36 cellular contexts compared by ENCODE assay signal in the genomic region with DNA sequence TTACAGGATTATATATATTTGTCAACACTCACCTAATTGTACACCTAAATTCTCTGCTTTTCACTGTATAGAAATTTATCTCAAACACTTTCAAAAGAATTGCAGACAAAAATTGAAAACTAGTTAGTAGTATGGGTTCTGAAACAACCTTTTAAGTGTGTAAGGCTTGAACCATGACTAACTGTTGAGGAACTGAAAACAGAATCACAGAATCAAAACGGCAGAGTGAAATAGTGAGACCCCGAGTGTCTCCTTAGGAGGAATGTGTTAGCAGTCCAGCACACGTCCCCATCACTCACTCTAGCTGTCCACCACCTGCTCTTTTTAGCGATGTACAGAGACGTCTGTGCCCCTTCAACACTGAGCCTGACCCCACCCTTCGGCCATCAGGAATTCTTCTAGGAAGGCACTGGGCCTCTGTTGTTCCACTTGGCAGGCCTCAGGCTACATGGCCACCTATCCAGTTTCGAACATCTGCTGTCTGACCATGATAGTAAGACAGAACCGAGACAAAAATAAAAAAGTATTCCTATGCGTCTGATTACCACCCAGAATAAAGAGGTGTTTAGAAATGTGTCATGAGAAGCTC.
"Had no signal": no experiment of that assay in that cellular context is flagged by ENCODE, and none has a peak within 500 bp of the region (broad histone marks: within the 10 kb centered on the region; RNA-seq: fewer than 3 reads in every experiment).

No MANE protein-coding gene starts in this region.

- H3K36me3 Mint-ChIP-seq: activated naive CD4-positive, alpha-beta T cell treated with anti-CD3 and anti-CD28 coated beads, Interleukin-2, amount 50 U/mL, for 24 hours; activated naive CD8-positive, alpha-beta T cell treated with anti-CD3 and anti-CD28 coated beads, Interleukin-2, amount 10 ng/mL, durations not matched to agents 7 days and 5 days; T-cell had no signal

- H3K27ac Mint-ChIP-seq: activated CD4-positive, alpha-beta memory T cell treated with anti-CD3 and anti-CD28 coated beads, Interleukin-2, amount 10 ng/mL, durations not matched to agents 7 days and 5 days; activated naive CD4-positive, alpha-beta T cell treated with anti-CD3 and anti-CD28 coated beads, Interleukin-2, amount 50 U/mL, for 24 hours; activated naive CD8-positive, alpha-beta T cell treated with anti-CD3 and anti-CD28 coated beads, Interleukin-2, amount 10 ng/mL, durations not matched to agents 7 days and 5 days; activated T-cell treated with anti-CD3 and anti-CD28 coated beads, Interleukin-2, amount 50 U/mL, for 72 hours; activated T-helper 17 cell treated with anti-CD3 and anti-CD28 coated beads, Interleukin-2, amount 50 U/mL, for 72 hours; T-cell had no signal

- H3K4me3 ChIP-seq: ascending aorta, cardiac muscle cell, SJSA1 had no signal

- H3K4me1 ChIP-seq: ascending aorta, SJSA1 had no signal

- H3K9me3 Mint-ChIP-seq: activated CD4-positive, alpha-beta memory T cell treated with anti-CD3 and anti-CD28 coated beads, Interleukin-2, amount 10 ng/mL, durations not matched to agents 7 days and 5 days; activated naive CD4-positive, alpha-beta T cell treated with anti-CD3 and anti-CD28 coated beads, Interleukin-2, amount 50 U/mL, for 24 hours; central memory CD8-positive, alpha-beta T cell had no signal

- H3K9me3 ChIP-seq: ascending aorta, SJSA1 had no signal

- H3K4me3 Mint-ChIP-seq: activated CD4-positive, alpha-beta memory T cell treated with anti-CD3 and anti-CD28 coated beads, Interleukin-2, amount 10 ng/mL, durations not matched to agents 7 days and 5 days; activated naive CD4-positive, alpha-beta T cell treated with anti-CD3 and anti-CD28 coated beads, Interleukin-2, amount 50 U/mL, for 24 hours; activated naive CD8-positive, alpha-beta T cell treated with anti-CD3 and anti-CD28 coated beads, Interleukin-2, amount 10 ng/mL, durations not matched to agents 7 days and 5 days; activated T-cell treated with anti-CD3 and anti-CD28 coated beads, Interleukin-2, amount 50 U/mL, for 72 hours; activated T-helper 17 cell treated with anti-CD3 and anti-CD28 coated beads, Interleukin-2, amount 50 U/mL, for 72 hours; central memory CD8-positive, alpha-beta T cell; T-cell had no signal

- H3K4me2 ChIP-seq: SK-N-SH had no signal

- H3K27me3 ChIP-seq: ascending aorta, cardiac muscle cell, SJSA1 had no signal

- H3K27me3 Mint-ChIP-seq: activated CD4-positive, alpha-beta memory T cell treated with anti-CD3 and anti-CD28 coated beads, Interleukin-2, amount 10 ng/mL, durations not matched to agents 7 days and 5 days; activated naive CD4-positive, alpha-beta T cell treated with anti-CD3 and anti-CD28 coated beads, Interleukin-2, amount 50 U/mL, for 24 hours; activated naive CD8-positive, alpha-beta T cell treated with anti-CD3 and anti-CD28 coated beads, Interleukin-2, amount 10 ng/mL, durations not matched to agents 7 days and 5 days; activated T-helper 17 cell treated with anti-CD3 and anti-CD28 coated beads, Interleukin-2, amount 50 U/mL, for 72 hours; central memory CD8-positive, alpha-beta T cell; T-cell had no signal

- H3K36me3 ChIP-seq: ascending aorta, cardiac muscle cell, SJSA1, WERI-Rb-1 had no signal

- H3K27ac ChIP-seq: ascending aorta, cardiac muscle cell, SJSA1, WERI-Rb-1 had no signal

- DNase-seq: activated CD4-positive, alpha-beta memory T cell treated with anti-CD3 and anti-CD28 coated beads, Interleukin-2, amount 10 ng/mL, durations not matched to agents 7 days and 5 days; activated CD4-positive, alpha-beta T cell treated with anti-CD3 and anti-CD28 coated beads for 1 hour; activated CD4-positive, alpha-beta T cell treated with anti-CD3 and anti-CD28 coated beads for 48 hours; activated CD4-positive, CD25-positive, alpha-beta regulatory T cell; activated CD8-positive, alpha-beta memory T cell treated with anti-CD3 and anti-CD28 coated beads for 24 hours; activated effector memory CD4-positive, alpha-beta T cell treated with anti-CD3 and anti-CD28 coated beads, Interleukin-2, amount 50 U/mL, for 16 hours; activated naive CD4-positive, alpha-beta T cell; activated naive CD8-positive, alpha-beta T cell treated with anti-CD3 and anti-CD28 coated beads, Interleukin-2, amount 10 ng/mL, durations not matched to agents 7 days and 5 days; activated T-cell treated with anti-CD3 and anti-CD28 coated beads, Interleukin-2, amount 50 U/mL, for 1 hour; activated T-cell treated with anti-CD3 and anti-CD28 coated beads, Interleukin-2, amount 50 U/mL, for 72 hours; amygdala; Kasumi-1; MM.1S; NCI-H1092 treated with DMSO at 0.1 percent for 48 hours; NCI-H1417; NCI-H146; NCI-H187; NCI-H2029 treated with DMSO at 0.1 percent for 48 hours; NCI-H2107; NCI-H2171; NCI-H510A treated with DMSO at 0.1 percent for 48 hours; NCI-H526 treated with DMSO at 0.1 percent for 48 hours; NCI-H774; SHP77; SK-N-SH; T-cell; T-helper 2 cell; T-helper 9 cell; WERI-Rb-1 had no signal

- H3K9ac ChIP-seq: SK-N-SH had no signal

- H3K4me1 Mint-ChIP-seq: activated CD4-positive, alpha-beta memory T cell treated with anti-CD3 and anti-CD28 coated beads, Interleukin-2, amount 10 ng/mL, durations not matched to agents 7 days and 5 days; activated naive CD4-positive, alpha-beta T cell treated with anti-CD3 and anti-CD28 coated beads, Interleukin-2, amount 50 U/mL, for 24 hours; activated naive CD8-positive, alpha-beta T cell treated with anti-CD3 and anti-CD28 coated beads, Interleukin-2, amount 10 ng/mL, durations not matched to agents 7 days and 5 days; activated T-helper 17 cell treated with anti-CD3 and anti-CD28 coated beads, Interleukin-2, amount 50 U/mL, for 72 hours; central memory CD8-positive, alpha-beta T cell; T-cell had no signal

- ATAC-seq: activated T-cell treated with anti-CD3 and anti-CD28 coated beads, Interleukin-2, amount 50 U/mL, for 72 hours; activated T-helper 17 cell treated with anti-CD3 and anti-CD28 coated beads, Interleukin-2, amount 50 U/mL, for 72 hours; Panc1; T-cell had no signal
